ENCODE assay signal across 22 cellular contexts in the genomic region with DNA sequence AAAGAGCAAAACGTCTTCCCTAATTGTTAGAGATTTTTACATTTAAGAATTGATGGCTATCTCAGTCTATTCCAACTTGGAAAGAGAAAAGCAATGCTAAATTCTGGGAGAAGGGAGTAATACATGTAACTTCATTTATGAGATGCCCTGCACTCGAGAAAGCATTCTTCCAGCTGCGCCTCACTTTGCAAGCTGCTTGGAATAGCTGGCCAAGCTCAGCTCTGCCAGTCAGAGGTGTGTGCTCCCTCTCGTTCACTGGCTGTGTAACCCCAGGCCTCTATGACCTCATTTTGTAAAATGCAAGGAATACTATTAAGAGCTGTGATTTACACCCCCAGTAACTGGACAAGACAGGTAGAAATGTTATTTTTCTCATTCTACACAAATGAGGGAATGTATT.
"Had no signal": no experiment of that assay in that cellular context is flagged by ENCODE, and none has a peak within 500 bp of the region (broad histone marks: within the 10 kb centered on the region; RNA-seq: fewer than 3 reads in every experiment).

No MANE protein-coding gene starts in this region.

- FAIRE-seq: endometrium, small intestine had no signal

- H3K4me3 Mint-ChIP-seq: activated CD8-positive, alpha-beta T cell treated with anti-CD3 and anti-CD28 coated beads, Interleukin-2, amount 10 ng/mL, durations not matched to agents 7 days and 5 days; activated naive CD4-positive, alpha-beta T cell treated with anti-CD3 and anti-CD28 coated beads, Interleukin-2, amount 50 U/mL, for 24 hours; activated T-helper 1 cell treated with anti-CD3 and anti-CD28 coated beads, Interleukin-12 subunit alpha, Interleukin-12 subunit beta, Interleukin-2, Interleukin-4 antibody, amounts not matched to agents 30 ng/mL and 10 ng/mL and 1 ng/mL, durations not matched to agents 14 hours and 24 hours and 36 hours; memory B cell; stimulated activated naive B cell treated with anti-CD40 and anti-IgM and Interleukin-4, amounts not matched to agents 10 μg/mL and 1 μg/mL and 100 μg/mL, for 72 hours; T-helper 2 cell treated with Interferon-gamma antibody and Interleukin-4, amounts not matched to agents 5 μg/mL and 100 μg/mL, for 36 hours had no signal

- H3K4me1 ChIP-seq: left lung, transverse colon had no signal

- H3K9me3 ChIP-seq: left lung, transverse colon had no signal

- H3K27ac Mint-ChIP-seq: activated CD8-positive, alpha-beta T cell treated with anti-CD3 and anti-CD28 coated beads, Interleukin-2, amount 10 ng/mL, durations not matched to agents 7 days and 5 days; activated naive CD4-positive, alpha-beta T cell treated with anti-CD3 and anti-CD28 coated beads, Interleukin-2, amount 50 U/mL, for 24 hours; activated T-helper 1 cell treated with anti-CD3 and anti-CD28 coated beads, Interleukin-12 subunit alpha, Interleukin-12 subunit beta, Interleukin-2, Interleukin-4 antibody, amounts not matched to agents 30 ng/mL and 10 ng/mL and 1 ng/mL, durations not matched to agents 14 hours and 24 hours and 36 hours; memory B cell; stimulated activated naive B cell treated with anti-CD40 and anti-IgM and Interleukin-4, amounts not matched to agents 10 μg/mL and 1 μg/mL and 100 μg/mL, for 72 hours; T-helper 2 cell treated with Interferon-gamma antibody and Interleukin-4, amounts not matched to agents 5 μg/mL and 100 μg/mL, for 36 hours had no signal

- H3K36me3 Mint-ChIP-seq: activated naive CD4-positive, alpha-beta T cell treated with anti-CD3 and anti-CD28 coated beads, Interleukin-2, amount 50 U/mL, for 24 hours; brain; memory B cell; stimulated activated naive B cell treated with anti-CD40 and anti-IgM and Interleukin-4, amounts not matched to agents 10 μg/mL and 1 μg/mL and 100 μg/mL, for 72 hours had no signal

- H3K9me3 Mint-ChIP-seq: activated naive CD4-positive, alpha-beta T cell treated with anti-CD3 and anti-CD28 coated beads, Interleukin-2, amount 50 U/mL, for 24 hours; activated T-helper 1 cell treated with anti-CD3 and anti-CD28 coated beads, Interleukin-12 subunit alpha, Interleukin-12 subunit beta, Interleukin-2, Interleukin-4 antibody, amounts not matched to agents 30 ng/mL and 10 ng/mL and 1 ng/mL, durations not matched to agents 14 hours and 24 hours and 36 hours; memory B cell; stimulated activated naive B cell treated with anti-CD40 and anti-IgM and Interleukin-4, amounts not matched to agents 10 μg/mL and 1 μg/mL and 100 μg/mL, for 72 hours; T-helper 2 cell treated with Interferon-gamma antibody and Interleukin-4, amounts not matched to agents 5 μg/mL and 100 μg/mL, for 36 hours had no signal

- H3K36me3 ChIP-seq: left lung, transverse colon had no signal

- ATAC-seq: activated CD8-positive, alpha-beta T cell treated with anti-CD3 and anti-CD28 coated beads, Interleukin-2, amount 10 ng/mL, durations not matched to agents 7 days and 5 days; left lung; sciatic nerve; stimulated activated naive B cell treated with anti-CD40 and anti-IgM and Interleukin-4, amounts not matched to agents 10 μg/mL and 1 μg/mL and 100 μg/mL, for 72 hours had no signal

- H3K4me1 Mint-ChIP-seq: activated naive CD4-positive, alpha-beta T cell treated with anti-CD3 and anti-CD28 coated beads, Interleukin-2, amount 50 U/mL, for 24 hours; memory B cell; stimulated activated naive B cell treated with anti-CD40 and anti-IgM and Interleukin-4, amounts not matched to agents 10 μg/mL and 1 μg/mL and 100 μg/mL, for 72 hours had no signal

- DNase-seq: activated CD4-positive, alpha-beta T cell treated with anti-CD3 and anti-CD28 coated beads for 1 hour; activated CD4-positive, alpha-beta T cell treated with anti-CD3 and anti-CD28 coated beads, Interleukin-2, amount 50 U/mL, for 1 hour; activated CD8-positive, alpha-beta T cell treated with anti-CD3 and anti-CD28 coated beads, Interleukin-2, amount 10 ng/mL, durations not matched to agents 7 days and 5 days; activated gamma-delta T cell treated with Interleukin-2 at 50 U/mL for 16 hours; anterior cingulate cortex; kidney glomerular epithelial cell; left lung; occipital lobe; posterior cingulate gyrus; small intestine; stimulated activated CD4-positive, alpha-beta T cell treated with anti-CD3 and anti-CD28 coated beads, Interleukin-2, amount 100 ng/mL, for 48 hours; stimulated activated CD8-positive, alpha-beta memory T cell treated with anti-CD3 and anti-CD28 coated beads, Interleukin-4, amount 100 ng/mL, for 48 hours; stimulated activated naive B cell treated with anti-CD40 and anti-IgM and Interleukin-4, amounts not matched to agents 10 μg/mL and 1 μg/mL and 100 μg/mL, for 72 hours; transverse colon had no signal

- H3K4me3 ChIP-seq: left lung, transverse colon had no signal

- H3K27ac ChIP-seq: left lung, transverse colon, VCaP had no signal
